In the genomic region with DNA sequence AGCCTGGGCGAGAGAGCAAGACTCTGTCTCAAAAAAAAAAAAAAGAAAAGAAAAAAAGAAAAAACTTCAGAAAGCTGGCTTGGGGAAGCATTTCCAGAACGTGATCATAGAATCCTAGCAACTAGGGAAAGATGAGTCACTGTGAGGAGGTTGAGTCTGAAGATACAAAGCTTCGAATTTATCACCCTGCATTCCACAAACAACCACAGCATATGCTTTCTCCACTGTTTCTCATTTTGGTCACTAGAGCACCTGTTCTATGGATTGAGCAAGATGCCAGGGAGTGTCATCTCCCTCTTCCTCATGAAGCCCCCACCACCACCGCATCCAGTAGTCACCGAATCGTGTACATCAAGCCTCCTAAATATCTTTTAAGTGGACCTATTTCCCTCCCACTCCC, we compare ENCODE assay signal across 23 cellular contexts. TPM values are rescaled to one million over a fixed set of nuclear protein-coding genes. Genes with fewer than 3 reads are reported as not detected.
DNase-seq lines count a peak whose midpoint lies in the region; ATAC-seq and TF ChIP-seq lines count a peak whose summit lies in the region.
"Had no signal": no experiment of that assay in that cellular context is flagged by ENCODE, and none has a peak within 500 bp of the region (broad histone marks: within the 10 kb centered on the region; RNA-seq: fewer than 3 reads in every experiment).

No MANE protein-coding gene starts in this region.

- H3K9me3 Mint-ChIP-seq in activated naive CD4-positive, alpha-beta T cell treated with anti-CD3 and anti-CD28 coated beads, Interleukin-2, amount 50 U/mL, for 72 hours: peaks cover 7 to 9% of the 10 kb centered on the region in 2 donors
- H3K9me3 Mint-ChIP-seq: activated T-helper 2 cell treated with anti-CD3 and anti-CD28 coated beads, Interferon-gamma antibody, Interleukin-2, Interleukin-4, amounts not matched to agents 10 μg/mL and 5 μg/mL and 100 μg/mL, durations not matched to agents 14 hours and 24 hours and 36 hours had no signal

- H3K4me3 ChIP-seq in HFF-Myc (replicated peaks; ENCODE audit: low read depth, low read length) (no peak overlapping the region), cardiac fibroblast (replicated peaks in 1 of 2; ENCODE audit: low read depth in 2 of 2, low read length in 2 of 2) (no peak overlapping the region), aorta (ENCODE audit: low read length in 2 of 2) (no peak overlapping the region)
- H3K4me3 ChIP-seq: heart right ventricle, SJSA1 had no signal

- no peak overlapping the region for H3K27ac ChIP-seq in aorta (ENCODE audit: low read depth in 1 of 2, low read length in 2 of 2)
- H3K27ac ChIP-seq: heart right ventricle, HL-60, neutrophil, SJSA1 had no signal

- no peaks in the 10 kb centered on the region for H3K36me3 Mint-ChIP-seq in activated naive CD4-positive, alpha-beta T cell treated with anti-CD3 and anti-CD28 coated beads, Interleukin-2, amount 50 U/mL, for 72 hours

- no peak for TF ChIP-seq CTCF in HFF-Myc (IDR thresholded peaks at IDR 0.05; ENCODE audit: low read depth, low read length, missing control alignments)
- TF ChIP-seq CTCF in cardiac fibroblast (IDR thresholded peaks at IDR 0.05; ENCODE audit: low read depth, low read length): no peak

- ATAC-seq in activated naive CD4-positive, alpha-beta T cell treated with anti-CD3 and anti-CD28 coated beads, Interleukin-2, amount 50 U/mL, for 72 hours: no peak
- ATAC-seq in aorta (ENCODE audit: low FRiP score) (no peak), HG02571 (IDR thresholded peaks at IDR 0.05; ENCODE audit: unreplicated experiment) (no peak)
- ATAC-seq: heart right ventricle, right cardiac atrium had no signal

- DNase-seq in AG08395 (ENCODE audit: low spot score) (peak; percentile 89), HFF-Myc (ENCODE audit: extremely low read depth, low read depth) (peak; percentile 59), cardiac fibroblast (ENCODE audit: low read depth in 2 of 2) (peak; percentile 39 to 83), kidney tubule cell (ENCODE audit: low spot score) (peak; percentile 28), aorta (no peak), activated gamma-delta T cell (lab: John Stamatoyannopoulos, UW) (no peak)
- no peak for DNase-seq in activated naive CD4-positive, alpha-beta T cell treated with anti-CD3 and anti-CD28 coated beads, Interleukin-2, amount 50 U/mL, for 72 hours (ENCODE audit: low spot score in 2 of 2)
- DNase-seq: activated CD4-positive, CD25-positive, alpha-beta regulatory T cell treated with anti-CD3 and anti-CD28 coated beads, Interleukin-2, amount 50 U/mL, for 72 hours; Caco-2; GDM1; heart right ventricle; KG1; NCI-H1105 treated with DMSO at 0.1 percent for 48 hours; NCI-H526 treated with DMSO at 0.1 percent for 48 hours; right cardiac atrium; T-helper 9 cell had no signal

- peaks cover 0 to 2% of the 10 kb centered on the region in 2 donors for H3K4me1 ChIP-seq in aorta (ENCODE audit: control insufficient read depth in 1 of 2, insufficient read depth in 2 of 2, low read length in 2 of 2)
- H3K4me1 ChIP-seq: Caco-2, SJSA1 had no signal

- no peaks in the 10 kb centered on the region for H3K9me3 ChIP-seq in aorta (ENCODE audit: control insufficient read depth, low read length)
- H3K9me3 ChIP-seq: Caco-2, heart right ventricle, neutrophil, SJSA1 had no signal

- no peak overlapping the region for H3K27ac Mint-ChIP-seq in activated naive CD4-positive, alpha-beta T cell treated with anti-CD3 and anti-CD28 coated beads, Interleukin-2, amount 50 U/mL, for 72 hours
- H3K27ac Mint-ChIP-seq: activated T-helper 2 cell treated with anti-CD3 and anti-CD28 coated beads, Interferon-gamma antibody, Interleukin-2, Interleukin-4, amounts not matched to agents 10 μg/mL and 5 μg/mL and 100 μg/mL, durations not matched to agents 14 hours and 24 hours and 36 hours; stimulated activated naive CD8-positive, alpha-beta T cell treated with anti-CD3 and anti-CD28 coated beads, Interleukin-15, Interleukin-2, amounts not matched to agents 100 ng/mL and 50 ng/mL, for 24 hours; type B pancreatic cell had no signal

- H3K36me3 ChIP-seq in aorta (ENCODE audit: control insufficient read depth in 1 of 2, insufficient read depth in 2 of 2, low read length in 1 of 2): peaks cover 0 to 1% of the 10 kb centered on the region in 2 donors
- H3K36me3 ChIP-seq: heart right ventricle, neutrophil, SJSA1 had no signal

- 84 to 85% methylated on average over 6 of the region's 6 CpGs for WGBS in aorta, 2 donors

- no peaks in the 10 kb centered on the region for H3K27me3 ChIP-seq in aorta (ENCODE audit: control insufficient read depth in 1 of 2, insufficient read depth in 2 of 2, low read length in 1 of 2)
- H3K27me3 ChIP-seq: heart right ventricle, neutrophil, SJSA1 had no signal

- intact Hi-C loops in aorta (cut with DNase I): no loop called here

RNA-seq across cellular contexts. Expression of a gene that starts 37.9 kb away (rescaled TPM):
- total RNA-seq in activated naive CD4-positive, alpha-beta T cell treated with anti-CD3 and anti-CD28 coated beads, Interleukin-2, amount 50 U/mL, for 72 hours: not detected
- 10 to 100 TPM; 14.7 to 21.8 TPM for total RNA-seq in aorta
- 10 to 100 TPM in 1 of 2 donors, 1 to 10 TPM in 1; 1.8 to 10.8 TPM for polyA plus RNA-seq in aorta

Comparison
In these comparisons a context has a peak if more than half of its experiments do, and no peak if none do; other contexts are left out.
1. DNase-seq: peak in AG08395 (single experiment), HFF-Myc (single experiment), cardiac fibroblast (2 of 2) and kidney tubule cell (single experiment); none in activated naive CD4-positive, alpha-beta T cell treated with anti-CD3 and anti-CD28 coated beads, Interleukin-2, amount 50 U/mL, for 72 hours (0 of 2), aorta (0 of 2) and activated gamma-delta T cell (single experiment).
2. RNA of a gene that starts 37.9 kb away (total RNA-seq): 14.7 to 21.8 TPM in aorta; not detected in activated naive CD4-positive, alpha-beta T cell treated with anti-CD3 and anti-CD28 coated beads, Interleukin-2, amount 50 U/mL, for 72 hours; every median in the first group is over 10 times any median in the second.